8 cellular contexts compared by ENCODE assay signal in the genomic region with DNA sequence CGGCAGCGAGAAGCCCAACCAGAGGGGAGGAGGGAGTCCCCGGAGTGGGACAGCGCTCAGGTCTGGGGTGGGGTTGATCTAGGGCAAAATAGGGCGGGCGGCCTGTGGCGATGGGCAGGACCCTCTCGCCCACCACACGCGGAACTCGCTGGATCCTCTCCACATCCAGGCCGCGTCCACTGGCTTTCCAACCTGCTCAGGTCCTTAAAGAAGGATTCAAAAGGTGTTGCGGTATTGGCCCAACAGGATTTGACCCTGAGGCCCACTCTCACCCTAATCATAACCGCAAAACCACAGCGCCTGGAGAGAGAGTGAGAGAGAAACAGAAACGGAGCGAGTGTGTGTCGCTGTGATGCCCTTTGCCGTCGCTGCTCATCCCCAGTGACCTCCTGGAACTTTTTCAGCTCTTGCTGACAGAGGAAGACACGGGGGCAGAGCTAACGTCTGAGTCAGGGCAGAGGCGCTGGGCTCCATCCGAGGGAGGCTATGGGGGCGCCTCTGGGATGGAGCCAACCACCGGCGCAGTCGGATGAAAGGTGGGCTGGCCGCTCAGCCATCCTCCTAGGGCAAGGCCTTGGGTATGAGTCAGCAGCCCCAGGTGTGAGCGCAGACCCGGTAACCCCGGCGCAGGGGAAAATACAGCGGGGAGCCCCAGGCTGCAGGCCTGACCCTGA. TPM values are rescaled to one million over a fixed set of nuclear protein-coding genes. Genes with fewer than 3 reads are reported as not detected.
DNase-seq lines count a peak whose midpoint lies in the region; ATAC-seq and TF ChIP-seq lines count a peak whose summit lies in the region.

No MANE protein-coding gene starts in this region.

- H3K9me3 ChIP-seq in Karpas-422 (ENCODE audit: low read length), result no peaks in the 10 kb centered on the region

- H3K36me3 ChIP-seq in Karpas-422 (ENCODE audit: insufficient read depth, low read length), result no peaks in the 10 kb centered on the region

- peak overlapping the region; percentile 62 for H3K27ac Mint-ChIP-seq in activated naive CD4-positive, alpha-beta T cell treated with anti-CD3 and anti-CD28 coated beads, Interleukin-2, amount 50 U/mL, for 24 hours
- H3K27ac Mint-ChIP-seq in naive thymus-derived CD8-positive, alpha-beta T cell, result peak overlapping the region in 8 of 10 donors; percentile 52 to 88 (median 74)

- peak overlapping the region; percentile 50 for H3K4me2 ChIP-seq in Karpas-422 (ENCODE audit: low read depth, low read length, poor library complexity, severe bottlenecking)

- peak overlapping the region; percentile 87 for H3K4me3 Mint-ChIP-seq in activated naive CD4-positive, alpha-beta T cell treated with anti-CD3 and anti-CD28 coated beads, Interleukin-2, amount 50 U/mL, for 24 hours
- peak overlapping the region; percentile 74 to 89 (median 84) for H3K4me3 Mint-ChIP-seq in naive thymus-derived CD8-positive, alpha-beta T cell

- H2AFZ ChIP-seq in Karpas-422 (ENCODE audit: low read length), result no peak overlapping the region

- no peaks in the 10 kb centered on the region for H3K79me2 ChIP-seq in Karpas-422 (ENCODE audit: low read length)

- peak overlapping the region; percentile 17 for H3K9ac ChIP-seq in Karpas-422 (ENCODE audit: low read length)

- H3K27ac ChIP-seq in Karpas-422 (ENCODE audit: low read length), result no peak overlapping the region

- no peaks in the 10 kb centered on the region for H3K9me3 Mint-ChIP-seq in activated naive CD4-positive, alpha-beta T cell treated with anti-CD3 and anti-CD28 coated beads, Interleukin-2, amount 50 U/mL, for 24 hours
- no peaks in the 10 kb centered on the region for H3K9me3 Mint-ChIP-seq in naive thymus-derived CD8-positive, alpha-beta T cell

- H3K4me1 Mint-ChIP-seq in activated naive CD4-positive, alpha-beta T cell treated with anti-CD3 and anti-CD28 coated beads, Interleukin-2, amount 50 U/mL, for 24 hours, result peaks cover 31% of the 10 kb centered on the region
- peaks cover 20 to 38% (median 34%) of the 10 kb centered on the region in 4 donors for H3K4me1 Mint-ChIP-seq in naive thymus-derived CD8-positive, alpha-beta T cell

- POLR2A ChIA-PET in naive thymus-derived CD8-positive, alpha-beta T cell (lab: Charles Lee), result interaction anchor here (0.6 to 5.5 kb wide), 14 partner anchors 11 to 337 kb away, joined by 3 to 28 read pairs (median 4); a partner anchor contains a TSS

- peaks cover 25% of the 10 kb centered on the region for H3K27me3 Mint-ChIP-seq in activated naive CD4-positive, alpha-beta T cell treated with anti-CD3 and anti-CD28 coated beads, Interleukin-2, amount 50 U/mL, for 24 hours
- peaks cover 23 to 46% (median 37%) of the 10 kb centered on the region in 5 donors for H3K27me3 Mint-ChIP-seq in naive thymus-derived CD8-positive, alpha-beta T cell

- H3K4me3 ChIP-seq in GM12865 (ENCODE audit: low read depth, low read length) (peak overlapping the region; percentile 28), Karpas-422 (ENCODE audit: low read length) (peak overlapping the region; percentile 18; the same call in 1 of the 2 replicates)

- H3K4me1 ChIP-seq in Karpas-422 (ENCODE audit: low read length), result peaks cover 21% of the 10 kb centered on the region

- no peaks in the 10 kb centered on the region for H4K20me1 ChIP-seq in Karpas-422 (ENCODE audit: insufficient read depth, low read depth, low read length)

- no peaks in the 10 kb centered on the region for H3K9me2 ChIP-seq in Karpas-422 (replicated peaks; ENCODE audit: insufficient read depth, low read length)

- H3K36me3 Mint-ChIP-seq in activated naive CD4-positive, alpha-beta T cell treated with anti-CD3 and anti-CD28 coated beads, Interleukin-2, amount 50 U/mL, for 24 hours, result peaks cover 2% of the 10 kb centered on the region
- H3K36me3 Mint-ChIP-seq in naive thymus-derived CD8-positive, alpha-beta T cell, result no peaks in the 10 kb centered on the region

- DNase-seq in GM12865 (ENCODE audit: low read depth) (peak; percentile 72), Karpas-422 (no peak), inferior parietal cortex (ENCODE audit: extremely low spot score) (no peak), NCI-H1105 (lab: John Stamatoyannopoulos, UW) (no peak), left ventricle myocardium superior (no peak)
- DNase-seq in naive thymus-derived CD8-positive, alpha-beta T cell, result peak in 5 of 10 donors; percentile 35 to 50 (median 45)

- no peak for TF ChIP-seq CTCF in GM12865 (IDR thresholded peaks at IDR 0.05; ENCODE audit: insufficient read depth, low read depth, low read length, missing control alignments)

- intact Hi-C loops in left ventricle myocardium superior (cut with micrococcal nuclease), result no loop called here

- ATAC-seq in naive thymus-derived CD8-positive, alpha-beta T cell, result peak; percentile 69 to 72
- no peak for ATAC-seq in GM21723 (IDR thresholded peaks at IDR 0.05; ENCODE audit: unreplicated experiment)
- no peak for ATAC-seq in left ventricle myocardium superior

- H3K27me3 ChIP-seq in Karpas-422 (ENCODE audit: low read length), result no peaks in the 10 kb centered on the region

RNA-seq across cellular contexts. Expression of a gene that starts 16.7 kb away (rescaled TPM):
- not detected in 2 replicates for total RNA-seq in Karpas-422 (2014; rRNA removed; shearing (Covaris generic); ENCODE audit: low replicate concordance)
- not detected for total RNA-seq in naive thymus-derived CD8-positive, alpha-beta T cell
- not detected for polyA plus RNA-seq in naive thymus-derived CD8-positive, alpha-beta T cell
- not detected for total RNA-seq in left ventricle myocardium superior

RNA-seq across cellular contexts. Expression of a gene that starts 36.5 kb away (rescaled TPM):
- 2.0 and 8.0 TPM in 2 replicates for total RNA-seq in Karpas-422 (2014; rRNA removed; shearing (Covaris generic); ENCODE audit: low replicate concordance)
- total RNA-seq in naive thymus-derived CD8-positive, alpha-beta T cell, result 1 to 10 TPM; 8.9 to 9.2 TPM
- 1 to 10 TPM in 1 of 3 donors, under 1 TPM in 2; 0.27 to 2.5 (median 0.90) TPM for polyA plus RNA-seq in naive thymus-derived CD8-positive, alpha-beta T cell
- 7.1 TPM for total RNA-seq in left ventricle myocardium superior

RNA-seq across cellular contexts. Expression of a gene that starts 58.9 kb away (rescaled TPM):
- total RNA-seq in Karpas-422 (2014; rRNA removed; shearing (Covaris generic); ENCODE audit: low replicate concordance), result not detected in 2 replicates
- total RNA-seq in naive thymus-derived CD8-positive, alpha-beta T cell, result not detected
- polyA plus RNA-seq in naive thymus-derived CD8-positive, alpha-beta T cell, result not detected
- total RNA-seq in left ventricle myocardium superior, result 8.8 TPM

Comparison
In these comparisons a context has a peak if more than half of its experiments do, and no peak if none do; other contexts are left out.
1. ATAC-seq: peak in naive thymus-derived CD8-positive, alpha-beta T cell (2 of 2); none in GM21723 (single experiment) and left ventricle myocardium superior (single experiment).